In the genomic region with DNA sequence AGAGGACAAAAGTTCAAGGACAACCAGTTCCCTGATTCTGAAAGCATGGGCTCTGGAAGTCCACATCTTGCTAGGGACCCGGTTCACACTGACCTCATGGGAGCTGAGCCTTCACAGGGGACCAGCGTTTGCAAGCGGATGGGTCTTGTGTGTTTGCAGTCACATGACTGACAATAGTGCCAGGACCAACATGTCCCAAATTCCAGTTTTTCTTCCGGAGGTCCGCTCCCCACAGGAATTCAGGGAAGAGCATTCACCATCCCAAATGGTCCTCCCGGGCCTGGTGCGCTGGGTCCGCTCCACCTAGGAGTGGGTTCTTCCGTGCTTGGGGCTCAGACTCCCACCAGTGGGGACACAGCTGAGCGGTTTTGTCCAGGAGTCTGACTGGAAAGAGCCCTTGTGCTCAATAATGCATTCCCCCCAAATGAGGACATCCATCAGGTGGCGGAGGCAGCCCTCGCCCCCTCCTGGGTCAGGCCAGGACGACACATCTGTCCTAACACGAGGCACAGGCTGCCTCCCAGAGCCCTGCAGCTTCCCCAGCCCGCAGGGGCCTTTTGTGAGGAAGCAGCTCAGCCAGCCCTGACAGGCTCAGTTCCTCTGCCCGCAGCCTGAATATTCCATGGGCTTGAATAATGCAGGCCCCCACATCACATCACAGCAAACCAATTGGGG, we compare ENCODE assay signal across 16 cellular contexts.
"Had no signal": no experiment of that assay in that cellular context is flagged by ENCODE, and none has a peak within 500 bp of the region (broad histone marks: within the 10 kb centered on the region; RNA-seq: fewer than 3 reads in every experiment).

No MANE protein-coding gene starts in this region.

- H3K27ac ChIP-seq: adrenal gland, epithelial cell of prostate, foreskin keratinocyte had no signal

- H3K36me3 Mint-ChIP-seq: activated naive CD4-positive, alpha-beta T cell treated with anti-CD3 and anti-CD28 coated beads, Interleukin-2, amount 50 U/mL, for 72 hours had no signal

- H3K9me3 Mint-ChIP-seq: activated naive CD4-positive, alpha-beta T cell treated with anti-CD3 and anti-CD28 coated beads, Interleukin-2, amount 50 U/mL, for 72 hours; activated T-helper 1 cell treated with anti-CD3 and anti-CD28 coated beads, Interleukin-12 subunit alpha, Interleukin-12 subunit beta, Interleukin-2, Interleukin-4 antibody, amounts not matched to agents 30 ng/mL and 10 ng/mL and 1 ng/mL, durations not matched to agents 14 hours and 24 hours and 36 hours; T-helper 1 cell treated with Interleukin-12 subunit alpha and Interleukin-12 subunit beta and Interleukin-4 antibody, amounts not matched to agents 30 μg/mL and 1 μg/mL, for 36 hours had no signal

- H3K4me3 ChIP-seq: adrenal gland had no signal

- H3K27ac Mint-ChIP-seq: activated naive CD4-positive, alpha-beta T cell treated with anti-CD3 and anti-CD28 coated beads, Interleukin-2, amount 50 U/mL, for 72 hours; activated T-helper 1 cell treated with anti-CD3 and anti-CD28 coated beads, Interleukin-12 subunit alpha, Interleukin-12 subunit beta, Interleukin-2, Interleukin-4 antibody, amounts not matched to agents 30 ng/mL and 10 ng/mL and 1 ng/mL, durations not matched to agents 14 hours and 24 hours and 36 hours; T-helper 1 cell treated with Interleukin-12 subunit alpha and Interleukin-12 subunit beta and Interleukin-4 antibody, amounts not matched to agents 30 μg/mL and 1 μg/mL, for 36 hours had no signal

- H3K9me3 ChIP-seq: adrenal gland had no signal

- H3K4me3 Mint-ChIP-seq: activated T-helper 1 cell treated with anti-CD3 and anti-CD28 coated beads, Interleukin-12 subunit alpha, Interleukin-12 subunit beta, Interleukin-2, Interleukin-4 antibody, amounts not matched to agents 30 ng/mL and 10 ng/mL and 1 ng/mL, durations not matched to agents 14 hours and 24 hours and 36 hours; naive thymus-derived CD8-positive, alpha-beta T cell; T-helper 1 cell treated with Interleukin-12 subunit alpha and Interleukin-12 subunit beta and Interleukin-4 antibody, amounts not matched to agents 30 μg/mL and 1 μg/mL, for 36 hours had no signal

- H3K36me3 ChIP-seq: adrenal gland had no signal

- ATAC-seq: activated naive CD4-positive, alpha-beta T cell treated with anti-CD3 and anti-CD28 coated beads, Interleukin-2, amount 50 U/mL, for 72 hours; foreskin keratinocyte; naive thymus-derived CD8-positive, alpha-beta T cell had no signal

- H3K27me3 ChIP-seq: adrenal gland, foreskin keratinocyte had no signal

- H3K4me1 ChIP-seq: adrenal gland, foreskin keratinocyte had no signal

- DNase-seq: activated CD4-positive, alpha-beta T cell treated with anti-CD3 and anti-CD28 coated beads, Interleukin-2, amount 50 U/mL, for 4 hours; activated gamma-delta T cell treated with Interleukin-2 at 50 U/mL for 16 hours; adrenal gland; dermis blood vessel endothelial cell; foreskin keratinocyte; hippocampal formation; mesenchymal stem cell; naive thymus-derived CD8-positive, alpha-beta T cell; stimulated activated CD4-positive, alpha-beta T cell treated with anti-CD3 and anti-CD28 coated beads, Interleukin-12 subunit alpha, Interleukin-12 subunit beta, amount 100 ng/mL, for 4 hours; stimulated activated CD4-positive, alpha-beta T cell treated with anti-CD3 and anti-CD28 coated beads, Interleukin-1b, Interleukin-23, amount 100 ng/mL, for 48 hours; stimulated activated CD8-positive, alpha-beta memory T cell treated with anti-CD3 and anti-CD28 coated beads, Interleukin-4, amount 100 ng/mL, for 48 hours; stimulated activated naive CD4-positive, alpha-beta T cell had no signal
